15 cellular contexts compared by ENCODE assay signal in the genomic region with DNA sequence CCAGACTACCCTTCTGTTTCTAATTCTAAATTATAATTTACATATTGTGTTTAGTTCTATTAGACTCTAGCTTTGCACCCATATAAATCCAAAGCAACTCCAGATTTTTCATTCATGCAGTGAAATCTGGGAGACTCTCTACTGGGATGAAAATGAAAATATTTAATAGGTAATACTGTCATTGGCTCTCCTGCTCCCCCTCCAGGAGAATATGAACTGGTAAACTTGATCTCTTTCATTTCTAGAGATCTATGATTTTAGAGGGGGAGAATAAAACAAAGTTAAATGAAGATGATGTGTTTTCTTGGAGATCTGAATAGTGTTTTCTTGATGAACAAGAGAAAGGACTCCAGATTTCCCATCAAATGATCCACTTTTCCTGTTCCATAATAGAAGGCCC.
DNase-seq lines count a peak whose midpoint lies in the region; ATAC-seq and TF ChIP-seq lines count a peak whose summit lies in the region.
"Had no signal": no experiment of that assay in that cellular context is flagged by ENCODE, and none has a peak within 500 bp of the region (broad histone marks: within the 10 kb centered on the region; RNA-seq: fewer than 3 reads in every experiment).

No MANE protein-coding gene starts in this region.

- no peaks in the 10 kb centered on the region for H3K36me3 Mint-ChIP-seq in CD14-positive monocyte
- H3K36me3 Mint-ChIP-seq in natural killer cell treated with Interleukin-12 subunit alpha and Interleukin-12 subunit beta and Interleukin-15 and Interleukin-18, amount 100 ng/mL, for 72 hours, result no peaks in the 10 kb centered on the region

- TF ChIP-seq CTCF in CD14-positive monocyte (IDR thresholded peaks at IDR 0.05) (peak; percentile 8), LNCAP (IDR thresholded peaks at IDR 0.05) (peak; percentile 25; the same call in 1 of the 2 replicates), cardiac fibroblast (IDR thresholded peaks at IDR 0.05; ENCODE audit: low read depth, low read length) (peak; percentile 49)

- H3K9me3 Mint-ChIP-seq in CD14-positive monocyte, result no peaks in the 10 kb centered on the region
- no peaks in the 10 kb centered on the region for H3K9me3 Mint-ChIP-seq in natural killer cell treated with Interleukin-12 subunit alpha and Interleukin-12 subunit beta and Interleukin-15 and Interleukin-18, amount 100 ng/mL, for 72 hours
- H3K9me3 Mint-ChIP-seq: CD4-positive, alpha-beta T cell; effector memory CD8-positive, alpha-beta T cell; naive B cell had no signal

- intact Hi-C loops in CD14-positive monocyte (cut with micrococcal nuclease), result no loop called here

- no peak for ATAC-seq in natural killer cell treated with Interleukin-12 subunit alpha and Interleukin-12 subunit beta and Interleukin-15 and Interleukin-18, amount 100 ng/mL, for 72 hours
- ATAC-seq in esophagus mucosa (no peak), GM21381 (IDR thresholded peaks at IDR 0.05; ENCODE audit: unreplicated experiment) (no peak)
- ATAC-seq: effector memory CD8-positive, alpha-beta T cell had no signal

- no peak overlapping the region for H3K4me3 Mint-ChIP-seq in CD14-positive monocyte
- no peak overlapping the region for H3K4me3 Mint-ChIP-seq in natural killer cell treated with Interleukin-12 subunit alpha and Interleukin-12 subunit beta and Interleukin-15 and Interleukin-18, amount 100 ng/mL, for 72 hours
- H3K4me3 Mint-ChIP-seq: CD4-positive, alpha-beta T cell; effector memory CD8-positive, alpha-beta T cell; naive B cell had no signal

- H3K27me3 Mint-ChIP-seq in CD14-positive monocyte (ENCODE audit: low read depth in 3 of 3), result peaks cover 1 to 9% (median 2%) of the 10 kb centered on the region in 3 donors
- peaks cover 2 to 15% of the 10 kb centered on the region in 2 donors for H3K27me3 Mint-ChIP-seq in natural killer cell treated with Interleukin-12 subunit alpha and Interleukin-12 subunit beta and Interleukin-15 and Interleukin-18, amount 100 ng/mL, for 72 hours

- no peak for DNase-seq in CD14-positive monocyte (ENCODE audit: low spot score)
- peak in 1 of 2 donors; percentile 29 for DNase-seq in cardiac fibroblast (ENCODE audit: low read depth in 2 of 2)
- peak; percentile 15 for DNase-seq in myocyte (ENCODE audit: low read depth)
- no peak for DNase-seq in natural killer cell treated with Interleukin-12 subunit alpha and Interleukin-12 subunit beta and Interleukin-15 and Interleukin-18, amount 100 ng/mL, for 72 hours (ENCODE audit: low spot score)
- DNase-seq in DMS79 (lab: John Stamatoyannopoulos, UW), result no peak
- DNase-seq: activated CD8-positive, alpha-beta memory T cell treated with anti-CD3 and anti-CD28 coated beads for 24 hours; activated effector memory CD4-positive, alpha-beta T cell treated with Interleukin-2 at 50 U/mL for 16 hours; CD4-positive, alpha-beta T cell; effector memory CD8-positive, alpha-beta T cell; naive B cell; NCI-H1105; stimulated activated CD8-positive, alpha-beta memory T cell treated with anti-CD3 and anti-CD28 coated beads, Interleukin-4, amount 100 ng/mL, for 48 hours had no signal

- no peaks in the 10 kb centered on the region for H3K4me1 Mint-ChIP-seq in CD14-positive monocyte
- peaks cover 7 to 8% of the 10 kb centered on the region in 2 donors for H3K4me1 Mint-ChIP-seq in natural killer cell treated with Interleukin-12 subunit alpha and Interleukin-12 subunit beta and Interleukin-15 and Interleukin-18, amount 100 ng/mL, for 72 hours (ENCODE audit: low read depth in 2 of 2)

- no peak overlapping the region for H3K4me3 ChIP-seq in cardiac fibroblast (replicated peaks in 1 of 2; ENCODE audit: low read depth in 2 of 2, low read length in 2 of 2)

- H3K27ac Mint-ChIP-seq in CD14-positive monocyte, result peak overlapping the region in 1 of 7 donors; percentile 33
- H3K27ac Mint-ChIP-seq in natural killer cell treated with Interleukin-12 subunit alpha and Interleukin-12 subunit beta and Interleukin-15 and Interleukin-18, amount 100 ng/mL, for 72 hours, result peak overlapping the region in 1 of 2 donors; percentile 22
- H3K27ac Mint-ChIP-seq: CD4-positive, alpha-beta T cell; effector memory CD8-positive, alpha-beta T cell had no signal
